In genomic region chr16:66590322-66590721, GRCh38 we compare ENCODE assay signal across 13 cellular contexts. TPM values are rescaled to one million over a fixed set of nuclear protein-coding genes. Genes with fewer than 3 reads are reported as not detected.
DNase-seq lines count a peak whose midpoint lies in the region; ATAC-seq and TF ChIP-seq lines count a peak whose summit lies in the region.
"Had no signal": no experiment of that assay in that cellular context is flagged by ENCODE, and none has a peak within 500 bp of the region (broad histone marks: within the 10 kb centered on the region; RNA-seq: fewer than 3 reads in every experiment).

No MANE protein-coding gene starts in this region.

- H3K9me3 ChIP-seq in osteoblast (ENCODE audit: low read depth, low read length) (no peaks in the 10 kb centered on the region), hepatocyte (ENCODE audit: low read depth) (no peaks in the 10 kb centered on the region), smooth muscle cell (replicated peaks; ENCODE audit: low read depth) (no peaks in the 10 kb centered on the region)
- H3K9me3 ChIP-seq: colonic mucosa had no signal

- H3K27me3 Mint-ChIP-seq in activated T-cell treated with anti-CD3 and anti-CD28 coated beads, Interleukin-2, amount 50 U/mL, for 24 hours: no peaks in the 10 kb centered on the region
- H3K27me3 Mint-ChIP-seq in activated T-helper 1 cell treated with anti-CD3 and anti-CD28 coated beads, Interleukin-12 subunit alpha, Interleukin-12 subunit beta, Interleukin-2, Interleukin-4 antibody, amounts not matched to agents 30 ng/mL and 10 ng/mL and 1 ng/mL, durations not matched to agents 14 hours and 24 hours and 36 hours (ENCODE audit: insufficient read depth): peaks cover 3% of the 10 kb centered on the region

- no peaks in the 10 kb centered on the region for H3K36me3 Mint-ChIP-seq in activated T-cell treated with anti-CD3 and anti-CD28 coated beads, Interleukin-2, amount 50 U/mL, for 24 hours (ENCODE audit: low read depth)
- H3K36me3 Mint-ChIP-seq in activated T-helper 1 cell treated with anti-CD3 and anti-CD28 coated beads, Interleukin-12 subunit alpha, Interleukin-12 subunit beta, Interleukin-2, Interleukin-4 antibody, amounts not matched to agents 30 ng/mL and 10 ng/mL and 1 ng/mL, durations not matched to agents 14 hours and 24 hours and 36 hours (ENCODE audit: low read depth): peaks cover 9% of the 10 kb centered on the region

- peak; percentile 48 for ATAC-seq in HG02885 (IDR thresholded peaks at IDR 0.05; ENCODE audit: poor library complexity, unreplicated experiment)

- no peak for DNase-seq in activated T-cell treated with anti-CD3 and anti-CD28 coated beads, Interleukin-2, amount 50 U/mL, for 24 hours
- DNase-seq in activated T-cell treated with anti-CD3 and anti-CD28 coated beads, Interleukin-2, amount 50 U/mL, for 48 hours: no peak
- peak; percentile 43 for DNase-seq in activated T-helper 1 cell treated with anti-CD3 and anti-CD28 coated beads, Interleukin-12 subunit alpha, Interleukin-12 subunit beta, Interleukin-2, Interleukin-4 antibody, amounts not matched to agents 30 ng/mL and 10 ng/mL and 1 ng/mL, durations not matched to agents 14 hours and 24 hours and 36 hours (ENCODE audit: low spot score)
- no peak for DNase-seq in osteoblast (ENCODE audit: insufficient read length, low spot score, missing footprints)
- DNase-seq in hepatocyte (ENCODE audit: low spot score): no peak
- DNase-seq in smooth muscle cell (lab: John Stamatoyannopoulos, UW; ENCODE audit: unreplicated experiment): no peak
- DNase-seq in SIG-M5 (lab: John Stamatoyannopoulos, UW): no peak
- DNase-seq: colonic mucosa, kidney glomerular epithelial cell, NCI-H1417 treated with DMSO at 0.1 percent for 48 hours, NCI-H748 treated with DMSO at 0.1 percent for 48 hours, occipital lobe had no signal

- H2AFZ ChIP-seq in osteoblast (ENCODE audit: low read length) (no peak overlapping the region), hepatocyte (no peak overlapping the region), smooth muscle cell (ENCODE audit: low read depth) (no peak overlapping the region)

- H3K4me1 Mint-ChIP-seq in activated T-cell treated with anti-CD3 and anti-CD28 coated beads, Interleukin-2, amount 50 U/mL, for 24 hours (ENCODE audit: low read depth): peaks cover 39% of the 10 kb centered on the region
- H3K4me1 Mint-ChIP-seq in activated T-helper 1 cell treated with anti-CD3 and anti-CD28 coated beads, Interleukin-12 subunit alpha, Interleukin-12 subunit beta, Interleukin-2, Interleukin-4 antibody, amounts not matched to agents 30 ng/mL and 10 ng/mL and 1 ng/mL, durations not matched to agents 14 hours and 24 hours and 36 hours (ENCODE audit: low read depth): peaks cover 52% of the 10 kb centered on the region

- H3K9me3 Mint-ChIP-seq in activated T-cell treated with anti-CD3 and anti-CD28 coated beads, Interleukin-2, amount 50 U/mL, for 24 hours: no peaks in the 10 kb centered on the region
- H3K9me3 Mint-ChIP-seq in activated T-helper 1 cell treated with anti-CD3 and anti-CD28 coated beads, Interleukin-12 subunit alpha, Interleukin-12 subunit beta, Interleukin-2, Interleukin-4 antibody, amounts not matched to agents 30 ng/mL and 10 ng/mL and 1 ng/mL, durations not matched to agents 14 hours and 24 hours and 36 hours: no peaks in the 10 kb centered on the region

- H3K9ac ChIP-seq in smooth muscle cell (ENCODE audit: low read depth): no peak overlapping the region

- WGBS in hepatocyte (ENCODE audit: low lambda C conversion rate, missing lambda C conversion rate): 95% methylated on average over 8 of the region's 8 CpGs
- 92% methylated on average over 8 of the region's 8 CpGs for WGBS in smooth muscle cell (ENCODE audit: low lambda C conversion rate)

- peak overlapping the region; percentile 69 for H3K27ac Mint-ChIP-seq in activated T-cell treated with anti-CD3 and anti-CD28 coated beads, Interleukin-2, amount 50 U/mL, for 24 hours
- H3K27ac Mint-ChIP-seq in activated T-helper 1 cell treated with anti-CD3 and anti-CD28 coated beads, Interleukin-12 subunit alpha, Interleukin-12 subunit beta, Interleukin-2, Interleukin-4 antibody, amounts not matched to agents 30 ng/mL and 10 ng/mL and 1 ng/mL, durations not matched to agents 14 hours and 24 hours and 36 hours: no peak overlapping the region

- H3K4me1 ChIP-seq in osteoblast (ENCODE audit: insufficient read depth, low read length) (peaks cover 4% of the 10 kb centered on the region), hepatocyte (ENCODE audit: insufficient read depth) (no peaks in the 10 kb centered on the region), smooth muscle cell (ENCODE audit: low read depth) (no peaks in the 10 kb centered on the region)
- H3K4me1 ChIP-seq: colonic mucosa had no signal

- H3K36me3 ChIP-seq in osteoblast (ENCODE audit: insufficient read depth, low read length) (no peaks in the 10 kb centered on the region), hepatocyte (replicated peaks; ENCODE audit: insufficient read depth, low read depth) (no peaks in the 10 kb centered on the region), smooth muscle cell (ENCODE audit: low read depth) (no peaks in the 10 kb centered on the region)
- H3K36me3 ChIP-seq: colonic mucosa had no signal

- intact Hi-C loops in activated T-helper 1 cell treated with anti-CD3 and anti-CD28 coated beads, Interleukin-12 subunit alpha, Interleukin-12 subunit beta, Interleukin-2, Interleukin-4 antibody, amounts not matched to agents 30 ng/mL and 10 ng/mL and 1 ng/mL, durations not matched to agents 14 hours and 24 hours and 36 hours (cut with micrococcal nuclease): loop anchor here (1.0 to 2.0 kb wide), 3 partner anchors 13 to 74 kb away; no protein-coding TSS in a partner anchor

- H3K4me2 ChIP-seq in osteoblast (ENCODE audit: insufficient read depth, low read length) (peak overlapping the region; percentile 42), hepatocyte (no peak overlapping the region), smooth muscle cell (no peak overlapping the region)

- H3K4me3 ChIP-seq in osteoblast (ENCODE audit: insufficient read depth, low read length): peak overlapping the region; percentile 15
- H3K4me3 ChIP-seq in hepatocyte: no peak overlapping the region
- H3K4me3 ChIP-seq in smooth muscle cell: no peak overlapping the region
- H3K4me3 ChIP-seq: colonic mucosa had no signal

- H3K27ac ChIP-seq in osteoblast (ENCODE audit: low read depth, low read length) (no peak overlapping the region), hepatocyte (no peak overlapping the region), smooth muscle cell (ENCODE audit: low read depth) (no peak overlapping the region)
- H3K27ac ChIP-seq: colonic mucosa had no signal

- H3F3A ChIP-seq in smooth muscle cell (ENCODE audit: low read depth): no peaks in the 10 kb centered on the region

- H3K4me3 Mint-ChIP-seq in activated T-cell treated with anti-CD3 and anti-CD28 coated beads, Interleukin-2, amount 50 U/mL, for 24 hours: peak overlapping the region; percentile 68
- peak overlapping the region; percentile 53 for H3K4me3 Mint-ChIP-seq in activated T-helper 1 cell treated with anti-CD3 and anti-CD28 coated beads, Interleukin-12 subunit alpha, Interleukin-12 subunit beta, Interleukin-2, Interleukin-4 antibody, amounts not matched to agents 30 ng/mL and 10 ng/mL and 1 ng/mL, durations not matched to agents 14 hours and 24 hours and 36 hours

- H3K9me2 ChIP-seq in hepatocyte (replicated peaks; ENCODE audit: insufficient read depth): no peaks in the 10 kb centered on the region

- no peaks in the 10 kb centered on the region for H3K27me3 ChIP-seq in osteoblast (ENCODE audit: insufficient read depth, low read length)
- no peaks in the 10 kb centered on the region for H3K27me3 ChIP-seq in hepatocyte
- H3K27me3 ChIP-seq in smooth muscle cell (ENCODE audit: low read depth): peaks cover 6% of the 10 kb centered on the region
- H3K27me3 ChIP-seq: colonic mucosa had no signal

- H3K79me2 ChIP-seq in osteoblast (ENCODE audit: insufficient read depth, low read length): no peaks in the 10 kb centered on the region
- H3K79me2 ChIP-seq in hepatocyte: no peaks in the 10 kb centered on the region
- no peaks in the 10 kb centered on the region for H3K79me2 ChIP-seq in smooth muscle cell (ENCODE audit: low read depth)

- H4K20me1 ChIP-seq in osteoblast (ENCODE audit: insufficient read depth, low read length): no peaks in the 10 kb centered on the region
- H4K20me1 ChIP-seq in hepatocyte (ENCODE audit: insufficient read depth, poor library complexity, severe bottlenecking): no peaks in the 10 kb centered on the region
- no peaks in the 10 kb centered on the region for H4K20me1 ChIP-seq in smooth muscle cell (ENCODE audit: low read depth)

- TF ChIP-seq CTCF in osteoblast (IDR thresholded peaks at IDR 0.05; ENCODE audit: extremely low read depth, low read depth, low read length): no peak
- TF ChIP-seq CTCF in hepatocyte (IDR thresholded peaks at IDR 0.05; ENCODE audit: poor library complexity): no peak
- no peak for TF ChIP-seq CTCF in smooth muscle cell (IDR thresholded peaks at IDR 0.05; ENCODE audit: borderline replicate concordance, insufficient read depth, poor library complexity, severe bottlenecking)

RNA-seq across cellular contexts. Expression of gene CMTM2, which starts 11.1 kb away (rescaled TPM):
- total RNA-seq in activated T-helper 1 cell treated with anti-CD3 and anti-CD28 coated beads, Interleukin-12 subunit alpha, Interleukin-12 subunit beta, Interleukin-2, Interleukin-4 antibody, amounts not matched to agents 30 ng/mL and 10 ng/mL and 1 ng/mL, durations not matched to agents 14 hours and 24 hours and 36 hours: 0.80 and 1.2 TPM in 2 replicates
- not detected in 2 replicates for total RNA-seq in osteoblast
- total RNA-seq in hepatocyte: not detected in 2 replicates
- 0.32 and 0.60 TPM in 2 replicates for polyA plus RNA-seq in hepatocyte
- total RNA-seq in smooth muscle cell: not detected in 2 replicates
- 0.60 TPM in 1 of 2 replicates, not detected in the other for polyA plus RNA-seq in smooth muscle cell
- total RNA-seq: colonic mucosa, occipital lobe had no signal

RNA-seq across cellular contexts. Expression of gene CMTM3, which starts 14.2 kb away (rescaled TPM):
- total RNA-seq in activated T-helper 1 cell treated with anti-CD3 and anti-CD28 coated beads, Interleukin-12 subunit alpha, Interleukin-12 subunit beta, Interleukin-2, Interleukin-4 antibody, amounts not matched to agents 30 ng/mL and 10 ng/mL and 1 ng/mL, durations not matched to agents 14 hours and 24 hours and 36 hours: 93.1 and 94.1 TPM in 2 replicates
- total RNA-seq in osteoblast (24.6 and 29.8 TPM in 2 replicates), hepatocyte (28.3 and 32.5 TPM in 2 replicates), smooth muscle cell (21.8 and 36.6 TPM in 2 replicates)
- polyA plus RNA-seq in hepatocyte (55.1 and 75.1 TPM in 2 replicates), smooth muscle cell (57.3 and 57.8 TPM in 2 replicates)

RNA-seq across cellular contexts. Expression of gene CMTM1, which starts 24.1 kb away (rescaled TPM):
- 12.5 and 13.9 TPM in 2 replicates for total RNA-seq in activated T-helper 1 cell treated with anti-CD3 and anti-CD28 coated beads, Interleukin-12 subunit alpha, Interleukin-12 subunit beta, Interleukin-2, Interleukin-4 antibody, amounts not matched to agents 30 ng/mL and 10 ng/mL and 1 ng/mL, durations not matched to agents 14 hours and 24 hours and 36 hours
- total RNA-seq in osteoblast: 4.0 and 4.1 TPM in 2 replicates
- total RNA-seq in hepatocyte: 1.4 TPM in 1 of 2 replicates, not detected in the other
- polyA plus RNA-seq in hepatocyte: 1.8 and 2.9 TPM in 2 replicates
- 0.27 and 2.6 TPM in 2 replicates for total RNA-seq in smooth muscle cell
- 2.5 and 2.6 TPM in 2 replicates for polyA plus RNA-seq in smooth muscle cell

RNA-seq across cellular contexts. Expression of gene CKLF, which starts 37.9 kb away (rescaled TPM):
- total RNA-seq in activated T-helper 1 cell treated with anti-CD3 and anti-CD28 coated beads, Interleukin-12 subunit alpha, Interleukin-12 subunit beta, Interleukin-2, Interleukin-4 antibody, amounts not matched to agents 30 ng/mL and 10 ng/mL and 1 ng/mL, durations not matched to agents 14 hours and 24 hours and 36 hours: 153 and 159 TPM in 2 replicates
- total RNA-seq in osteoblast: 46.0 and 48.9 TPM in 2 replicates
- total RNA-seq in hepatocyte: 39.9 and 69.1 TPM in 2 replicates
- polyA plus RNA-seq in hepatocyte: 50.7 and 53.5 TPM in 2 replicates
- 49.4 and 78.1 TPM in 2 replicates for total RNA-seq in smooth muscle cell
- polyA plus RNA-seq in smooth muscle cell: 61.5 and 68.4 TPM in 2 replicates

RNA-seq across cellular contexts. Expression of gene TK2, which starts 40.4 kb away (rescaled TPM):
- 7.3 and 8.4 TPM in 2 replicates for total RNA-seq in activated T-helper 1 cell treated with anti-CD3 and anti-CD28 coated beads, Interleukin-12 subunit alpha, Interleukin-12 subunit beta, Interleukin-2, Interleukin-4 antibody, amounts not matched to agents 30 ng/mL and 10 ng/mL and 1 ng/mL, durations not matched to agents 14 hours and 24 hours and 36 hours
- total RNA-seq in osteoblast: 73.5 and 81.3 TPM in 2 replicates
- 14.3 and 15.9 TPM in 2 replicates for total RNA-seq in hepatocyte
- polyA plus RNA-seq in hepatocyte: 10.1 and 12.5 TPM in 2 replicates
- 9.7 and 10.8 TPM in 2 replicates for total RNA-seq in smooth muscle cell
- polyA plus RNA-seq in smooth muscle cell: 6.4 and 7.3 TPM in 2 replicates
